ENCODE assay signal across 11 cellular contexts in the genomic region with DNA sequence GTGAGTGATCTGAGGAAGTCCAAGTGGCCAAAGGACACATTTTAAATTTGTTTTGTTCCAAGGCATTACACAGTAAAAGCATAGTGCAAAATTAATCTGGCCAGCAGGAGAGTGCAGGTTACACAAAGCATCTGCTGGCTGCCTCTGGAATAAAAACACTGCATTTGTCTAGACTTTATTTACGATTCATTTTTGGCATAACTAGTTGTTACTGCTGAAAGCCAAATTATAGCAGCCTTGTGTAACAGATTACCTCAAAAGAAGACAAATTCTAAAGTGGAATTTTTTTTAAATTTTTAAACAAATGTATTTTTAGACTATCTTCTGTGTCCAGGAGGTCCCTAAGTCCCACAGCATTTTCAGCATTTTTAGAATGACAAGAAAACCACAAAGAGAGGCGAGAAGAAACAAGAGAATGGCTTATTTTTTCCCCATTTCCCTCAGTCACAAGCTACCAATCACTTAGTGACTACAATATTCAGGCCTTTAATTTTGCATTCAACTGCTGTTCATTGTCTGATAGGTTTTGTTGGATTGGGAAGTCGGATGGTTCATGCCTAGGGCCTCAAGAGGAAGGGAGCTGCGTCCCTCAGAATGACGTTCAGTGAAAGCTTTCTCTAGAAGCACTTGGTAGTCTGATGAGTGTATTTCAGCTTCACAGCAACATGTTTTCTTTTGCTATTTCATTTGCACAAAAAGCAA. TPM values are rescaled to one million over a fixed set of nuclear protein-coding genes. Genes with fewer than 3 reads are reported as not detected.
DNase-seq lines count a peak whose midpoint lies in the region; ATAC-seq lines count a peak whose summit lies in the region.
"Had no signal": no experiment of that assay in that cellular context is flagged by ENCODE, and none has a peak within 500 bp of the region (broad histone marks: within the 10 kb centered on the region; RNA-seq: fewer than 3 reads in every experiment).

No MANE protein-coding gene starts in this region.

- no peak overlapping the region for H3K9ac ChIP-seq in SK-N-MC (ENCODE audit: insufficient read length)

- no peaks in the 10 kb centered on the region; the same call in 1 of the 2 replicates for H3K36me3 ChIP-seq in SK-N-MC (ENCODE audit: insufficient read depth, low read length)

- 0 out of 2 replicates have a peak overlapping the region, but pooled peaks have one; percentile 7 for H3K27ac ChIP-seq in SK-N-MC

- H3K9me3 ChIP-seq in SK-N-MC (ENCODE audit: low read depth, low read length) = no peaks in the 10 kb centered on the region

- H3K4me3 ChIP-seq in SK-N-MC = no peak overlapping the region

- ATAC-seq in HG03159 (IDR thresholded peaks at IDR 0.05; ENCODE audit: unreplicated experiment) (no peak), GM19023 (IDR thresholded peaks at IDR 0.05; ENCODE audit: unreplicated experiment) (no peak)
- ATAC-seq: CD8-positive, alpha-beta T cell had no signal

- peak; percentile 60 for DNase-seq in AG20443 (ENCODE audit: low spot score)
- no peak for DNase-seq in SK-N-MC (ENCODE audit: low read depth, low spot score)
- peak; percentile 41 for DNase-seq in glomerular visceral epithelial cell (ENCODE audit: extremely low spot score)
- peak; percentile 49 for DNase-seq in renal cortical epithelial cell (ENCODE audit: low read depth)
- DNase-seq in DMS153 treated with DMSO at 0.1 percent for 48 hours (lab: John Stamatoyannopoulos, UW; ENCODE audit: unreplicated experiment) = no peak
- no peak for DNase-seq in activated CD4-positive, CD25-positive, alpha-beta regulatory T cell treated with anti-CD3 and anti-CD28 coated beads, Interleukin-2, amount 50 U/mL, for 72 hours
- DNase-seq: activated T-cell treated with anti-CD3 and anti-CD28 coated beads, Interleukin-2, amount 50 U/mL, for 48 hours; CD8-positive, alpha-beta T cell; cortex of kidney had no signal

RNA-seq across cellular contexts. Expression of a gene that starts 46.0 kb away (rescaled TPM):
- not detected in 2 replicates for total RNA-seq in renal cortical epithelial cell
- total RNA-seq: CD8-positive, alpha-beta T cell had no signal

Comparison
In these comparisons a context has a peak if more than half of its experiments do, and no peak if none do; other contexts are left out.
1. DNase-seq: peak in AG20443 (single experiment), glomerular visceral epithelial cell (single experiment) and renal cortical epithelial cell (single experiment); none in SK-N-MC (single experiment), DMS153 treated with DMSO at 0.1 percent for 48 hours (single experiment) and activated CD4-positive, CD25-positive, alpha-beta regulatory T cell treated with anti-CD3 and anti-CD28 coated beads, Interleukin-2, amount 50 U/mL, for 72 hours (single experiment).